In genomic region chr7:134113655-134114054, GRCh38 we compare ENCODE assay signal across 24 cellular contexts.
"Had no signal": no experiment of that assay in that cellular context is flagged by ENCODE, and none has a peak within 500 bp of the region (broad histone marks: within the 10 kb centered on the region; RNA-seq: fewer than 3 reads in every experiment).

No MANE protein-coding gene starts in this region.

- H3K36me3 Mint-ChIP-seq: neural progenitor cell had no signal

- H3K4me2 ChIP-seq: neural progenitor cell had no signal

- H3K4me3 Mint-ChIP-seq: naive thymus-derived CD4-positive, alpha-beta T cell; nephron; neural progenitor cell; stimulated activated naive CD8-positive, alpha-beta T cell treated with anti-CD3 and anti-CD28 coated beads, Interleukin-15, amount 100 ng/mL, for 72 hours had no signal

- H3K4me1 ChIP-seq: left lung, neural progenitor cell, parathyroid adenoma, right lobe of liver, suprapubic skin, vagina had no signal

- H3K27ac ChIP-seq: dorsolateral prefrontal cortex, left lung, neural progenitor cell, parathyroid adenoma, right lobe of liver, suprapubic skin, thyroid gland, vagina had no signal

- H3K4me3 ChIP-seq: dorsolateral prefrontal cortex, left lung, neural progenitor cell, right lobe of liver, suprapubic skin, thyroid gland, vagina had no signal

- ATAC-seq: left lung; naive thymus-derived CD4-positive, alpha-beta T cell; right lobe of liver; stimulated activated naive CD8-positive, alpha-beta T cell treated with anti-CD3 and anti-CD28 coated beads, Interleukin-15, amount 100 ng/mL, for 72 hours had no signal

- H3K27ac Mint-ChIP-seq: naive thymus-derived CD4-positive, alpha-beta T cell; nephron; neural progenitor cell; progenitor cell of endocrine pancreas; stimulated activated naive CD8-positive, alpha-beta T cell treated with anti-CD3 and anti-CD28 coated beads, Interleukin-15, amount 100 ng/mL, for 72 hours had no signal

- DNase-seq: dorsolateral prefrontal cortex; effector CD4-positive, alpha-beta T cell; hypothalamus; kidney; left lung; mammary epithelial cell; mesendoderm; midbrain; naive thymus-derived CD4-positive, alpha-beta T cell; right lobe of liver; small intestine; stimulated activated CD4-positive, alpha-beta T cell treated with anti-CD3 and anti-CD28 coated beads, Interleukin-15, amount 100 ng/mL, for 24 hours; stimulated activated CD4-positive, alpha-beta T cell treated with anti-CD3 and anti-CD28 coated beads, Interleukin-4, amount 100 ng/mL, for 1 hour; stimulated activated CD8-positive, alpha-beta memory T cell treated with anti-CD3 and anti-CD28 coated beads, Interleukin-4, amount 100 ng/mL, for 48 hours; stimulated activated naive CD4-positive, alpha-beta T cell; stimulated activated naive CD8-positive, alpha-beta T cell treated with anti-CD3 and anti-CD28 coated beads, Interleukin-15, amount 100 ng/mL, for 72 hours; thyroid gland; trophoblast cell had no signal

- H3K4me1 Mint-ChIP-seq: naive thymus-derived CD4-positive, alpha-beta T cell; nephron; neural progenitor cell; stimulated activated naive CD8-positive, alpha-beta T cell treated with anti-CD3 and anti-CD28 coated beads, Interleukin-15, amount 100 ng/mL, for 72 hours had no signal

- H3K9me3 Mint-ChIP-seq: nephron had no signal

- H3K9ac ChIP-seq: neural progenitor cell, parathyroid adenoma had no signal

- H3K27me3 Mint-ChIP-seq: progenitor cell of endocrine pancreas; stimulated activated naive CD8-positive, alpha-beta T cell treated with anti-CD3 and anti-CD28 coated beads, Interleukin-15, amount 100 ng/mL, for 72 hours had no signal

- H3K36me3 ChIP-seq: left lung, neural progenitor cell, right lobe of liver, suprapubic skin, thyroid gland, vagina had no signal

- H3K27me3 ChIP-seq: dorsolateral prefrontal cortex, left lung, neural progenitor cell, right lobe of liver, suprapubic skin, thyroid gland, vagina had no signal

- H3K9me3 ChIP-seq: left lung, right lobe of liver, suprapubic skin, thyroid gland, vagina had no signal
